10 cellular contexts compared by ENCODE assay signal in genomic region chr22:50260434-50260800, GRCh38. TPM values are rescaled to one million over a fixed set of nuclear protein-coding genes. Genes with fewer than 3 reads are reported as not detected.
DNase-seq lines count a peak whose midpoint lies in the region; ATAC-seq and TF ChIP-seq lines count a peak whose summit lies in the region.
"Had no signal": no experiment of that assay in that cellular context is flagged by ENCODE, and none has a peak within 500 bp of the region (broad histone marks: within the 10 kb centered on the region; RNA-seq: fewer than 3 reads in every experiment).

No MANE protein-coding gene starts in this region.

- no peaks in the 10 kb centered on the region for H3F3A ChIP-seq in GM23338 (replicated peaks; ENCODE audit: low read depth)

- H3K27ac Mint-ChIP-seq in GM23338: no peak overlapping the region
- H3K27ac Mint-ChIP-seq: naive B cell had no signal

- H3K4me3 ChIP-seq in GM23338 (peak overlapping the region; percentile 64), RWPE2 (ENCODE audit: severe bottlenecking) (peak overlapping the region; percentile 58), esophagus squamous epithelium (peak overlapping the region; percentile 31 to 77 (median 51)), skeletal muscle tissue (ENCODE audit: low read length in 3 of 3) (peak overlapping the region; percentile 69 to 80 (median 78))

- peaks cover 23% of the 10 kb centered on the region for H3K27me3 Mint-ChIP-seq in GM23338 (ENCODE audit: insufficient read depth, low read depth, poor library complexity)

- no peaks in the 10 kb centered on the region for H4K20me1 ChIP-seq in GM23338 (replicated peaks; ENCODE audit: insufficient read depth)

- H3K27me3 ChIP-seq in GM23338 (ENCODE audit: insufficient read depth): peaks cover 23% of the 10 kb centered on the region
- H3K27me3 ChIP-seq in RWPE2 (ENCODE audit: insufficient read depth, poor library complexity, severe bottlenecking): no peaks in the 10 kb centered on the region
- H3K27me3 ChIP-seq in esophagus squamous epithelium: peaks cover 0 to 69% (median 0%) of the 10 kb centered on the region in 4 donors
- no peaks in the 10 kb centered on the region for H3K27me3 ChIP-seq in skeletal muscle tissue (ENCODE audit: control insufficient read depth in 3 of 3, insufficient read depth in 3 of 3, low read length in 3 of 3)

- H3K9me3 ChIP-seq in RWPE2 (ENCODE audit: severe bottlenecking) (no peaks in the 10 kb centered on the region), esophagus squamous epithelium (no peaks in the 10 kb centered on the region), skeletal muscle tissue (ENCODE audit: control insufficient read depth in 3 of 3, low read length in 3 of 3) (no peaks in the 10 kb centered on the region)

- DNase-seq in GM23338 (ENCODE audit: low spot score): no peak
- DNase-seq in RWPE2 (ENCODE audit: low spot score): no peak
- no peak for DNase-seq in esophagus squamous epithelium (lab: John Stamatoyannopoulos, UW)
- DNase-seq in NCI-H526 (lab: John Stamatoyannopoulos, UW): no peak
- no peak for DNase-seq in LoVo (ENCODE audit: low spot score)
- no peak for DNase-seq in D341Med (ENCODE audit: low spot score)
- DNase-seq: naive B cell, NCI-H2029 treated with DMSO at 0.1 percent for 48 hours had no signal

- H3K9me2 ChIP-seq in GM23338 (ENCODE audit: insufficient read depth): no peaks in the 10 kb centered on the region

- peaks cover 7% of the 10 kb centered on the region for H3K4me1 ChIP-seq in GM23338 (ENCODE audit: insufficient read depth)
- peaks cover 11% of the 10 kb centered on the region for H3K4me1 ChIP-seq in RWPE2 (ENCODE audit: insufficient read depth, poor library complexity, severe bottlenecking)
- H3K4me1 ChIP-seq in esophagus squamous epithelium: peaks cover 17 to 35% (median 19%) of the 10 kb centered on the region in 3 donors
- peaks cover 49 to 64% (median 61%) of the 10 kb centered on the region in 3 donors for H3K4me1 ChIP-seq in skeletal muscle tissue (ENCODE audit: control insufficient read depth in 3 of 3, insufficient read depth in 3 of 3, low read length in 3 of 3)

- no peaks in the 10 kb centered on the region for H3K79me2 ChIP-seq in GM23338 (replicated peaks; ENCODE audit: insufficient read depth)

- peak overlapping the region; percentile 61 for H3K4me3 Mint-ChIP-seq in GM23338

- peak overlapping the region; percentile 82 for H3K4me2 ChIP-seq in GM23338

- H3K36me3 Mint-ChIP-seq in GM23338 (ENCODE audit: low read depth): no peaks in the 10 kb centered on the region
- H3K36me3 Mint-ChIP-seq: naive B cell had no signal

- H3K9me3 Mint-ChIP-seq in GM23338: no peaks in the 10 kb centered on the region
- H3K9me3 Mint-ChIP-seq: naive B cell had no signal

- 21% methylated on average over 9 of the region's 11 CpGs; no CpG with 5 or more reads in 1 of the 2 donors for WGBS in esophagus squamous epithelium, 2 donors

- ATAC-seq in GM23338 (no peak), RWPE2 (ENCODE audit: low read depth) (0 out of 3 replicates have a peak, but pooled peaks have one; percentile 10), HG02840 (IDR thresholded peaks at IDR 0.05; ENCODE audit: low FRiP score, unreplicated experiment) (no peak)

- 0 out of 2 replicates have a peak overlapping the region, but pooled peaks have one; percentile 72 for H2AFZ ChIP-seq in GM23338

- intact Hi-C loops in esophagus squamous epithelium (cut with DNase I): no loop called here

- H3K27ac ChIP-seq in GM23338 (ENCODE audit: low read depth) (no peak overlapping the region), RWPE2 (ENCODE audit: poor library complexity, severe bottlenecking) (peak overlapping the region; percentile 70), esophagus squamous epithelium (peak overlapping the region in 2 of 4 donors; percentile 73 to 81), skeletal muscle tissue (ENCODE audit: low read depth, low read length) (peak overlapping the region; percentile 92)

- peaks cover 6% of the 10 kb centered on the region; the same call in 2 of the 3 replicates for H3K4me1 Mint-ChIP-seq in GM23338

- TF ChIP-seq CTCF in GM23338 (conservative IDR thresholded peaks at IDR 0.05; ENCODE audit: low read depth in 2 of 2) (no peak), RWPE2 (IDR thresholded peaks at IDR 0.05; ENCODE audit: poor library complexity, severe bottlenecking) (no peak), esophagus squamous epithelium (IDR thresholded peaks at IDR 0.05) (no peak)

- H3K36me3 ChIP-seq in GM23338 (ENCODE audit: insufficient read depth) (no peaks in the 10 kb centered on the region), RWPE2 (ENCODE audit: low read depth) (0 out of 2 replicates have a peak, but pooled peaks cover 5% of the 10 kb centered on the region), esophagus squamous epithelium (no peaks in the 10 kb centered on the region), skeletal muscle tissue (ENCODE audit: control insufficient read depth in 3 of 3, insufficient read depth in 3 of 3, low read length in 3 of 3) (peaks cover 6 to 12% (median 9%) of the 10 kb centered on the region in 3 donors)

- TF ChIP-seq POLR2A in esophagus squamous epithelium (IDR thresholded peaks at IDR 0.05): no peak

- peak overlapping the region; percentile 84 to 91 (median 87) for H3K9ac ChIP-seq in skeletal muscle tissue (ENCODE audit: low read depth in 1 of 3, low read length in 3 of 3)

TF ChIP-seq in GM23338, 12 proteins besides CTCF, POLR2A, EP300 and RAD21 (continues in another document):
- no peak for TF ChIP-seq JUNB (IDR thresholded peaks at IDR 0.05; ENCODE audit: unreplicated experiment)
- TF ChIP-seq EZH2 (IDR thresholded peaks at IDR 0.05; ENCODE audit: low read depth, unreplicated experiment): no peak
- no peak for TF ChIP-seq REST (IDR thresholded peaks at IDR 0.05; ENCODE audit: unreplicated experiment)
- TF ChIP-seq STAT1 (IDR thresholded peaks at IDR 0.05; ENCODE audit: unreplicated experiment): no peak
- TF ChIP-seq ZNF114 (CRISPR knock-in tag; IDR thresholded peaks at IDR 0.05): no peak
- no peak for TF ChIP-seq CREB1 (CRISPR knock-in tag; IDR thresholded peaks at IDR 0.05; ENCODE audit: low read depth)
- TF ChIP-seq ZNF331 (CRISPR knock-in tag; IDR thresholded peaks at IDR 0.05; ENCODE audit: low read depth): no peak
- no peak for TF ChIP-seq POLR2AphosphoS5 (IDR thresholded peaks at IDR 0.05; ENCODE audit: low read depth)
- TF ChIP-seq ETS1 (IDR thresholded peaks at IDR 0.05): no peak
- no peak for TF ChIP-seq EZH2phosphoT487 (IDR thresholded peaks at IDR 0.05; ENCODE audit: unreplicated experiment)
- no peak for TF ChIP-seq NANOG (IDR thresholded peaks at IDR 0.05; ENCODE audit: borderline replicate concordance)

RNA-seq across cellular contexts. Expression of gene MAPK12, which starts 1.1 kb away (rescaled TPM):
- total RNA-seq in GM23338 (2014; rRNA removed; shearing (Covaris generic)): 20.4 and 26.1 TPM in 2 replicates
- 10.4 and 15.8 TPM in 2 replicates for polyA plus RNA-seq in GM23338 (2016; fragmentation: Nextera tagmentation; extraction: Ambion mirVana)
- total RNA-seq in esophagus squamous epithelium: 1 to 10 TPM in 3 of 4 donors, under 1 TPM in 1; 0.19 to 6.9 (median 2.3) TPM
- total RNA-seq in skeletal muscle tissue: 18.8 TPM

RNA-seq across cellular contexts. Expression of gene HDAC10, which starts 9.4 kb away (rescaled TPM):
- total RNA-seq in GM23338 (2014; rRNA removed; shearing (Covaris generic)): 32.4 and 41.9 TPM in 2 replicates
- 4.1 and 5.1 TPM in 2 replicates for polyA plus RNA-seq in GM23338 (2016; fragmentation: Nextera tagmentation; extraction: Ambion mirVana)
- total RNA-seq in esophagus squamous epithelium (10 to 100 TPM; 18.2 to 46.3 (median 35.6) TPM), skeletal muscle tissue (8.9 TPM)

RNA-seq across cellular contexts. Expression of gene MAPK11, which starts 9.8 kb away (rescaled TPM):
- 1.6 and 1.9 TPM in 2 replicates for total RNA-seq in GM23338 (2014; rRNA removed; shearing (Covaris generic))
- 0.34 and 0.78 TPM in 2 replicates for polyA plus RNA-seq in GM23338 (2016; fragmentation: Nextera tagmentation; extraction: Ambion mirVana)
- 1 to 10 TPM; 2.4 to 5.7 (median 3.5) TPM for total RNA-seq in esophagus squamous epithelium
- 3.1 TPM for total RNA-seq in skeletal muscle tissue

RNA-seq across cellular contexts. Expression of gene TUBGCP6, which starts 15.6 kb away (rescaled TPM):
- 32.7 and 47.1 TPM in 2 replicates for total RNA-seq in GM23338 (2014; rRNA removed; shearing (Covaris generic))
- polyA plus RNA-seq in GM23338 (2016; fragmentation: Nextera tagmentation; extraction: Ambion mirVana): 18.6 TPM in 2 replicates
- 10 to 100 TPM; 20.3 to 44.3 (median 32.2) TPM for total RNA-seq in esophagus squamous epithelium
- 17.2 TPM for total RNA-seq in skeletal muscle tissue

RNA-seq across cellular contexts. Expression of gene PLXNB2, which starts 47.0 kb away (rescaled TPM):
- total RNA-seq in GM23338 (2014; rRNA removed; shearing (Covaris generic)): 66.3 and 70.4 TPM in 2 replicates
- polyA plus RNA-seq in GM23338 (2016; fragmentation: Nextera tagmentation; extraction: Ambion mirVana): 29.1 and 33.0 TPM in 2 replicates
- total RNA-seq in esophagus squamous epithelium (100 to 1,000 TPM in 3 of 4 donors, 10 to 100 TPM in 1; 80.9 to 231 (median 129) TPM), skeletal muscle tissue (48.5 TPM)
